In genomic region chr4:129095811-129096454, GRCh38 we compare ENCODE assay signal across 8 cellular contexts. TPM values are rescaled to one million over a fixed set of nuclear protein-coding genes. Genes with fewer than 3 reads are reported as not detected.
DNase-seq lines count a peak whose midpoint lies in the region; ATAC-seq and TF ChIP-seq lines count a peak whose summit lies in the region.

Gene C4orf33 (plus strand): TSS chr4:129096152. CDS start chr4:129102611, 6,459 bp downstream.

- CTCF ChIA-PET in T-cell (lab: Charles Lee), result no interaction called here

- H3K4me1 ChIP-seq in GM23248 (ENCODE audit: insufficient read depth), result peaks cover 20% of the 10 kb centered on the region
- H3K4me1 ChIP-seq in Karpas-422 (ENCODE audit: low read length), result peaks cover 42% of the 10 kb centered on the region
- H3K4me1 ChIP-seq in uterus, result peaks cover 0 to 13% of the 10 kb centered on the region in 2 donors

- H3K9ac ChIP-seq in GM23248 (peak within 1 kb of the TSS; percentile 87), Karpas-422 (ENCODE audit: low read length) (peak within 1 kb of the TSS; percentile 89)

- WGBS in GM23248 (ENCODE audit: low coverage in 1 of 2, low lambda C conversion rate in 2 of 2, missing lambda C conversion rate in 2 of 2), 2 experiments, result 1% methylated on average over 14 of the region's 14 CpGs

- H3K27me3 ChIP-seq in GM23248 (replicated peaks; ENCODE audit: insufficient read depth), result no peaks in the 10 kb centered on the region
- H3K27me3 ChIP-seq in Karpas-422 (ENCODE audit: low read length), result no peaks in the 10 kb centered on the region
- H3K27me3 ChIP-seq in uterus, result no peaks in the 10 kb centered on the region

- peak within 1 kb of the TSS in 2 of 3 donors; percentile 88 to 96 for H3K4me3 Mint-ChIP-seq in T-cell

- H3K9me2 ChIP-seq in GM23248 (ENCODE audit: insufficient read depth) (no peaks in the 10 kb centered on the region), Karpas-422 (replicated peaks; ENCODE audit: insufficient read depth, low read length) (no peaks in the 10 kb centered on the region)

- H3K9me3 Mint-ChIP-seq in T-cell, result no peaks in the 10 kb centered on the region

- H4K20me1 ChIP-seq in GM23248 (ENCODE audit: insufficient read depth), result no peaks in the 10 kb centered on the region
- H4K20me1 ChIP-seq in Karpas-422 (ENCODE audit: insufficient read depth, low read depth, low read length), result no peaks in the 10 kb centered on the region

- H3K4me3 ChIP-seq in GM23248 (peak within 1 kb of the TSS; percentile 97), Karpas-422 (ENCODE audit: low read length) (peak within 1 kb of the TSS; percentile 87), uterus (peak within 1 kb of the TSS; percentile 50 to 56)

- TF ChIP-seq CTCF in uterus (IDR thresholded peaks at IDR 0.05), result no peak

- DNase-seq in G401 (ENCODE audit: low spot score) (peak; percentile 77), GM23248 (peak; percentile 93), Karpas-422 (peak; percentile 95), T-cell (peak; percentile 37 to 83 (median 67)), amygdala (lab: John Stamatoyannopoulos, UW) (peak in 48 of 56 donors; percentile 0 to 74 (median 29)), left ventricle myocardium superior (peak; percentile 70), putamen (ENCODE audit: low spot score) (peak; percentile 74), uterus (peak; percentile 53 to 63)

- in situ Hi-C loops in G401 (cut with HindIII; ENCODE audit: low sequenced_read_pairs), result no loop called here
- in situ Hi-C loops in GM23248 (cut with MboI), result no loop called here

- H3K27ac ChIP-seq in GM23248 (peak within 1 kb of the TSS; percentile 85), Karpas-422 (ENCODE audit: low read length) (0 out of 2 replicates have a peak within 1 kb of the TSS, but pooled peaks have one; percentile 10), uterus (peak within 1 kb of the TSS; percentile 67 to 88)

- peak in 1 of 2 donors; percentile 26 for TF ChIP-seq POLR2A in uterus (IDR thresholded peaks at IDR 0.05)

- H3K36me3 ChIP-seq in GM23248 (ENCODE audit: low read depth), result no peaks in the 10 kb centered on the region
- H3K36me3 ChIP-seq in Karpas-422 (ENCODE audit: insufficient read depth, low read length), result peaks cover 3% of the 10 kb centered on the region
- no peaks in the 10 kb centered on the region for H3K36me3 ChIP-seq in uterus

- H2AFZ ChIP-seq in GM23248, result peak within 1 kb of the TSS; percentile 97
- peak within 1 kb of the TSS; percentile 90 for H2AFZ ChIP-seq in Karpas-422 (ENCODE audit: low read length)

- H3K9me3 ChIP-seq in GM23248 (ENCODE audit: low read depth), result no peaks in the 10 kb centered on the region
- H3K9me3 ChIP-seq in Karpas-422 (ENCODE audit: low read length), result no peaks in the 10 kb centered on the region
- no peaks in the 10 kb centered on the region for H3K9me3 ChIP-seq in uterus

- no peaks in the 10 kb centered on the region for H3K36me3 Mint-ChIP-seq in T-cell

- H3K27me3 Mint-ChIP-seq in T-cell, result no peaks in the 10 kb centered on the region

- POLR2A ChIA-PET in T-cell (lab: Charles Lee), result interaction anchor here in 1 of 2 donors (0.6 to 1.1 kb wide), 2 partner anchors 284 to 817 kb away, joined by 3 read pairs; no protein-coding TSS in a partner anchor

- intact Hi-C loops in left ventricle myocardium superior (cut with micrococcal nuclease) (no loop called here), uterus (cut with DNase I; ENCODE audit: low total_unique reads) (no loop called here)

- H3K79me2 ChIP-seq in GM23248 (ENCODE audit: insufficient read depth), result peaks cover 20% of the 10 kb centered on the region
- H3K79me2 ChIP-seq in Karpas-422 (ENCODE audit: low read length), result peaks cover 23% of the 10 kb centered on the region

- ATAC-seq in T-cell (replicated peaks in 1 of 4) (peak; percentile 38 to 59 (median 53)), left ventricle myocardium superior (peak; percentile 44)

- peaks cover 26 to 34% (median 33%) of the 10 kb centered on the region in 3 donors for H3K4me1 Mint-ChIP-seq in T-cell

- peak within 1 kb of the TSS; percentile 87 to 95 for H3K27ac Mint-ChIP-seq in T-cell

- peaks cover 10% of the 10 kb centered on the region for H3F3A ChIP-seq in GM23248 (ENCODE audit: insufficient read depth)

- H3K4me2 ChIP-seq in GM23248 (ENCODE audit: unreplicated experiment) (peak within 1 kb of the TSS; percentile 98), Karpas-422 (ENCODE audit: low read depth, low read length, poor library complexity, severe bottlenecking) (peak within 1 kb of the TSS; percentile 80)

RNA-seq across cellular contexts. Expression of gene C4orf33, which starts in this region (rescaled TPM):
- 3.6 and 5.8 TPM in 2 replicates for total RNA-seq in G401 (2014; rRNA removed; shearing (Covaris generic))
- 5.6 and 6.4 TPM in 2 replicates for total RNA-seq in GM23248 (2014; rRNA removed; shearing (Covaris generic))
- 5.3 and 7.8 TPM in 2 replicates for polyA plus RNA-seq in GM23248 (2016; fragmentation: Nextera tagmentation; extraction: Ambion mirVana)
- total RNA-seq in Karpas-422 (2014; rRNA removed; shearing (Covaris generic); ENCODE audit: low replicate concordance), result 13.0 and 21.9 TPM in 2 replicates
- 10 to 100 TPM in 1 of 5 donors, 1 to 10 TPM in 4; 4.0 to 12.0 (median 4.4) TPM for total RNA-seq in T-cell
- 4.3 TPM for total RNA-seq in left ventricle myocardium superior
- 10 to 100 TPM in 1 of 4 donors, 1 to 10 TPM in 1, under 1 TPM in 2; 0.26 to 10.9 (median 4.7) TPM for total RNA-seq in uterus

Comparison
In these comparisons a context has a peak if more than half of its experiments do, and no peak if none do; other contexts are left out.
1. Peak in every context shown above with its lines: DNase-seq, ATAC-seq, H3K4me3 ChIP-seq and H3K27ac ChIP-seq.
2. DNase-seq: peak in every context shown above with its lines; median percentile 95 in Karpas-422; 93 in GM23248; 77 in G401; 74 in putamen; 70 in left ventricle myocardium superior; 67 in T-cell; 58 in uterus; 29 in amygdala.
3. H3K27ac ChIP-seq: peak in every context shown above with its lines; median percentile 85 in GM23248; 78 in uterus; 10 in Karpas-422.